In genomic region chr2:27539649-27540048, GRCh38 we compare ENCODE assay signal across 15 cellular contexts. TPM values are rescaled to one million over a fixed set of nuclear protein-coding genes. Genes with fewer than 3 reads are reported as not detected.
"Had no signal": no experiment of that assay in that cellular context is flagged by ENCODE, and none has a peak within 500 bp of the region (broad histone marks: within the 10 kb centered on the region; RNA-seq: fewer than 3 reads in every experiment).

No MANE protein-coding gene starts in this region.

RNA-seq across cellular contexts. Expression of gene GCKR, which starts 43.0 kb away (rescaled TPM):
- total RNA-seq: activated naive CD4-positive, alpha-beta T cell treated with anti-CD3 and anti-CD28 coated beads for 36 hours; activated naive CD4-positive, alpha-beta T cell treated with anti-CD3 and anti-CD28 coated beads, Interleukin-2, amount 50 U/mL, for 72 hours; activated naive CD8-positive, alpha-beta T cell treated with anti-CD3 and anti-CD28 coated beads for 36 hours; activated naive CD8-positive, alpha-beta T cell treated with anti-CD3 and anti-CD28 coated beads, Interleukin-2, amount 10 ng/mL, durations not matched to agents 7 days and 5 days; activated T-cell treated with anti-CD3 and anti-CD28 coated beads, Interleukin-2, amount 50 U/mL, for 4 hours; activated T-cell treated with anti-CD3 and anti-CD28 coated beads, Interleukin-2, amount 50 U/mL, for 72 hours; activated T-helper 1 cell treated with anti-CD3 and anti-CD28 coated beads, Interleukin-12 subunit alpha, Interleukin-12 subunit beta, Interleukin-2, Interleukin-4 antibody, amounts not matched to agents 30 ng/mL and 10 ng/mL and 1 ng/mL, durations not matched to agents 14 hours and 24 hours and 36 hours; activated T-helper 17 cell treated with anti-CD3 and anti-CD28 coated beads, Interleukin-2, amount 50 U/mL, for 72 hours; activated T-helper 2 cell treated with anti-CD3 and anti-CD28 coated beads, Interferon-gamma antibody, Interleukin-2, Interleukin-4, amounts not matched to agents 10 μg/mL and 5 μg/mL and 100 μg/mL, durations not matched to agents 14 hours and 24 hours and 36 hours; ascending aorta; astrocyte; bronchial epithelial cell; cardiac muscle cell; cardiac septum; chondrocyte had no signal
- polyA plus RNA-seq: cardiac muscle cell had no signal

RNA-seq across cellular contexts. Expression of gene FNDC4, which starts 44.6 kb away (rescaled TPM):
- total RNA-seq: activated naive CD4-positive, alpha-beta T cell treated with anti-CD3 and anti-CD28 coated beads for 36 hours; activated naive CD4-positive, alpha-beta T cell treated with anti-CD3 and anti-CD28 coated beads, Interleukin-2, amount 50 U/mL, for 72 hours; activated naive CD8-positive, alpha-beta T cell treated with anti-CD3 and anti-CD28 coated beads for 36 hours; activated naive CD8-positive, alpha-beta T cell treated with anti-CD3 and anti-CD28 coated beads, Interleukin-2, amount 10 ng/mL, durations not matched to agents 7 days and 5 days had no signal
